ENCODE assay signal across 8 cellular contexts in genomic region chr11:74311352-74311926, GRCh38. TPM values are rescaled to one million over a fixed set of nuclear protein-coding genes. Genes with fewer than 3 reads are reported as not detected.
DNase-seq lines count a peak whose midpoint lies in the region; ATAC-seq, FAIRE-seq and TF ChIP-seq lines count a peak whose summit lies in the region.

Gene P4HA3, minus strand, starts transcription at chr11:74311640. Its CDS starts 29 bp downstream, at chr11:74311611.

- peak within 1 kb of the TSS; percentile 43 for H3K4me3 Mint-ChIP-seq in activated T-helper 2 cell treated with anti-CD3 and anti-CD28 coated beads, Interferon-gamma antibody, Interleukin-2, Interleukin-4, amounts not matched to agents 10 μg/mL and 5 μg/mL and 100 μg/mL, durations not matched to agents 14 hours and 24 hours and 36 hours (ENCODE audit: low read depth)

- no peak for FAIRE-seq in pancreas (lab: Jason Lieb, UNC)

- H3K79me2 ChIP-seq in OCI-LY7 (ENCODE audit: insufficient read depth, low read depth, low read length), result no peaks in the 10 kb centered on the region

- peak; percentile 98 to 99 (median 98) for ATAC-seq in pancreas
- peak; percentile 85 to 97 for ATAC-seq in upper lobe of left lung (ENCODE audit: low FRiP score in 2 of 2)

- DNase-seq in GM12865 (ENCODE audit: low read depth), result peak; percentile 18
- DNase-seq in NCI-H774 (lab: John Stamatoyannopoulos, UW), result peak; percentile 27
- DNase-seq in activated T-helper 2 cell treated with anti-CD3 and anti-CD28 coated beads, Interferon-gamma antibody, Interleukin-2, Interleukin-4, amounts not matched to agents 10 μg/mL and 5 μg/mL and 100 μg/mL, durations not matched to agents 14 hours and 24 hours and 36 hours (ENCODE audit: low spot score), result peak; percentile 38
- DNase-seq in germinal center (ENCODE audit: low spot score), result peak; percentile 84
- DNase-seq in pancreas, result peak; percentile 64 to 92 (median 78)
- DNase-seq in upper lobe of left lung, result peak; percentile 69 to 95
- no peak for DNase-seq in NCI-H2107 treated with DMSO at 0.1 percent for 48 hours (lab: John Stamatoyannopoulos, UW; ENCODE audit: unreplicated experiment)
- DNase-seq in OCI-LY7 (ENCODE audit: low spot score), result no peak

- peaks cover 4% of the 10 kb centered on the region for H3K9me3 Mint-ChIP-seq in activated T-helper 2 cell treated with anti-CD3 and anti-CD28 coated beads, Interferon-gamma antibody, Interleukin-2, Interleukin-4, amounts not matched to agents 10 μg/mL and 5 μg/mL and 100 μg/mL, durations not matched to agents 14 hours and 24 hours and 36 hours

- peaks cover 50% of the 10 kb centered on the region for H3K27me3 Mint-ChIP-seq in activated T-helper 2 cell treated with anti-CD3 and anti-CD28 coated beads, Interferon-gamma antibody, Interleukin-2, Interleukin-4, amounts not matched to agents 10 μg/mL and 5 μg/mL and 100 μg/mL, durations not matched to agents 14 hours and 24 hours and 36 hours (ENCODE audit: low read depth)

- H3K36me3 ChIP-seq in pancreas, result no peaks in the 10 kb centered on the region
- no peaks in the 10 kb centered on the region for H3K36me3 ChIP-seq in upper lobe of left lung
- H3K36me3 ChIP-seq in OCI-LY7 (ENCODE audit: insufficient read depth, low read length), result no peaks in the 10 kb centered on the region

- no peaks in the 10 kb centered on the region for H4K20me1 ChIP-seq in OCI-LY7 (ENCODE audit: insufficient read depth, low read length)

- intact Hi-C loops in activated T-helper 2 cell treated with anti-CD3 and anti-CD28 coated beads, Interferon-gamma antibody, Interleukin-2, Interleukin-4, amounts not matched to agents 10 μg/mL and 5 μg/mL and 100 μg/mL, durations not matched to agents 14 hours and 24 hours and 36 hours (cut with micrococcal nuclease), result no loop called here
- intact Hi-C loops in pancreas (cut with DNase I) (no loop called here), OCI-LY7 (cut with micrococcal nuclease; ENCODE audit: unreplicated experiment) (no loop called here)

- no peak for TF ChIP-seq POLR2A in upper lobe of left lung (IDR thresholded peaks at IDR 0.05)

- H3K4me2 ChIP-seq in OCI-LY7 (ENCODE audit: low read length), result no peak within 1 kb of the TSS

- H2AFZ ChIP-seq in OCI-LY7 (ENCODE audit: low read length), result no peak within 1 kb of the TSS

- H3K4me1 ChIP-seq in pancreas, result no peaks in the 10 kb centered on the region
- H3K4me1 ChIP-seq in upper lobe of left lung, result peaks cover 8 to 13% (median 11%) of the 10 kb centered on the region in 4 donors
- no peaks in the 10 kb centered on the region for H3K4me1 ChIP-seq in OCI-LY7 (ENCODE audit: insufficient read depth, low read length, poor library complexity, severe bottlenecking)

- H3K27me3 ChIP-seq in pancreas, result no peaks in the 10 kb centered on the region
- peaks cover 0 to 13% (median 0%) of the 10 kb centered on the region in 4 donors for H3K27me3 ChIP-seq in upper lobe of left lung

- no peaks in the 10 kb centered on the region for H3K9me2 ChIP-seq in OCI-LY7 (ENCODE audit: insufficient read depth, low read length)

- H3K36me3 Mint-ChIP-seq in activated T-helper 2 cell treated with anti-CD3 and anti-CD28 coated beads, Interferon-gamma antibody, Interleukin-2, Interleukin-4, amounts not matched to agents 10 μg/mL and 5 μg/mL and 100 μg/mL, durations not matched to agents 14 hours and 24 hours and 36 hours (ENCODE audit: low read depth), result no peaks in the 10 kb centered on the region

- peaks cover 4% of the 10 kb centered on the region for H3K4me1 Mint-ChIP-seq in activated T-helper 2 cell treated with anti-CD3 and anti-CD28 coated beads, Interferon-gamma antibody, Interleukin-2, Interleukin-4, amounts not matched to agents 10 μg/mL and 5 μg/mL and 100 μg/mL, durations not matched to agents 14 hours and 24 hours and 36 hours (ENCODE audit: low read depth)

- no TSS peak for BruUV-seq in OCI-LY7 (replicated peaks; lab: Mats Ljungman, UMichigan)

- POLR2A ChIA-PET in OCI-LY7 (lab: Charles Lee), result no interaction called here

- 4% methylated on average over 54 to 62 of the region's 62 CpGs for WGBS in pancreas, 2 donors
- WGBS in upper lobe of left lung, 2 donors, result 12 to 19% methylated on average over 16 to 49 of the region's 62 CpGs

- no peak within 1 kb of the TSS for H3K27ac Mint-ChIP-seq in activated T-helper 2 cell treated with anti-CD3 and anti-CD28 coated beads, Interferon-gamma antibody, Interleukin-2, Interleukin-4, amounts not matched to agents 10 μg/mL and 5 μg/mL and 100 μg/mL, durations not matched to agents 14 hours and 24 hours and 36 hours

- no peak for TF ChIP-seq EP300 in upper lobe of left lung (IDR thresholded peaks at IDR 0.05)

- H3K9me3 ChIP-seq in pancreas, result no peaks in the 10 kb centered on the region
- H3K9me3 ChIP-seq in upper lobe of left lung, result peaks cover 0 to 6% (median 2%) of the 10 kb centered on the region in 4 donors
- H3K9me3 ChIP-seq in OCI-LY7 (ENCODE audit: low read length), result peaks cover under 1% of the 10 kb centered on the region; the same call in 1 of the 2 replicates

- CTCF ChIA-PET in OCI-LY7 (lab: Charles Lee; ENCODE audit: unreplicated experiment), result no interaction called here

- no peak for TF ChIP-seq CTCF in GM12865 (IDR thresholded peaks at IDR 0.05; ENCODE audit: insufficient read depth, low read depth, low read length, missing control alignments)
- TF ChIP-seq CTCF in pancreas (IDR thresholded peaks at IDR 0.05), result no peak
- peak in 1 of 6 experiments; percentile 5 for TF ChIP-seq CTCF in upper lobe of left lung (IDR thresholded peaks at IDR 0.05)
- no peak for TF ChIP-seq CTCF in OCI-LY7 (conservative IDR thresholded peaks at IDR 0.05; ENCODE audit: low read length)

- no peak within 1 kb of the TSS for H3K4me3 ChIP-seq in GM12865 (ENCODE audit: low read depth, low read length)
- H3K4me3 ChIP-seq in pancreas, result peak within 1 kb of the TSS; percentile 12 to 66 (median 43)
- H3K4me3 ChIP-seq in upper lobe of left lung, result peak within 1 kb of the TSS; percentile 22 to 55 (median 47)
- H3K4me3 ChIP-seq in OCI-LY7 (ENCODE audit: low read depth, low read length, poor library complexity, severe bottlenecking), result no peak within 1 kb of the TSS

- H3K27ac ChIP-seq in pancreas (no peak within 1 kb of the TSS), upper lobe of left lung (no peak within 1 kb of the TSS), OCI-LY7 (ENCODE audit: low read depth, low read length, poor library complexity, severe bottlenecking) (no peak within 1 kb of the TSS)

RNA-seq across cellular contexts. Expression of gene P4HA3, which starts in this region (rescaled TPM):
- not detected in 2 replicates for total RNA-seq in activated T-helper 2 cell treated with anti-CD3 and anti-CD28 coated beads, Interferon-gamma antibody, Interleukin-2, Interleukin-4, amounts not matched to agents 10 μg/mL and 5 μg/mL and 100 μg/mL, durations not matched to agents 14 hours and 24 hours and 36 hours
- total RNA-seq in pancreas (under 1 TPM in 3 of 6 donors, not detected in 3; 0.20 to 0.94 (median 0.92) TPM), upper lobe of left lung (1 to 10 TPM in 1 of 6 donors, under 1 TPM in 3, not detected in 2; 0.22 to 1.6 (median 0.64) TPM), OCI-LY7 (2022) (not detected in 2 replicates)
- polyA plus RNA-seq in pancreas, result under 1 TPM; 0.19 to 0.38 TPM
- not detected in 2 replicates for total RNA-seq in OCI-LY7 (2014; rRNA removed; shearing (Covaris generic))

Comparison
In these comparisons a context has a peak if more than half of its experiments do, and no peak if none do; other contexts are left out.
1. Peak in DNase-seq in activated T-helper 2 cell treated with anti-CD3 and anti-CD28 coated beads, Interferon-gamma antibody, Interleukin-2, Interleukin-4, amounts not matched to agents 10 μg/mL and 5 μg/mL and 100 μg/mL, durations not matched to agents 14 hours and 24 hours and 36 hours; RNA of the gene not detected or under 1 TPM.
2. Peak in DNase-seq, ATAC-seq and H3K4me3 ChIP-seq in pancreas; RNA of the gene not detected or under 1 TPM.
3. DNase-seq: peak in GM12865 (single experiment), NCI-H774 (single experiment), germinal center (single experiment) and upper lobe of left lung (2 of 2); none in NCI-H2107 treated with DMSO at 0.1 percent for 48 hours (single experiment) and OCI-LY7 (single experiment).
4. H3K4me3 ChIP-seq: peak in upper lobe of left lung (4 of 4); none in GM12865 (single experiment) and OCI-LY7 (single experiment).